Comparison of ENCODE assay signal across 20 cellular contexts in the genomic region with DNA sequence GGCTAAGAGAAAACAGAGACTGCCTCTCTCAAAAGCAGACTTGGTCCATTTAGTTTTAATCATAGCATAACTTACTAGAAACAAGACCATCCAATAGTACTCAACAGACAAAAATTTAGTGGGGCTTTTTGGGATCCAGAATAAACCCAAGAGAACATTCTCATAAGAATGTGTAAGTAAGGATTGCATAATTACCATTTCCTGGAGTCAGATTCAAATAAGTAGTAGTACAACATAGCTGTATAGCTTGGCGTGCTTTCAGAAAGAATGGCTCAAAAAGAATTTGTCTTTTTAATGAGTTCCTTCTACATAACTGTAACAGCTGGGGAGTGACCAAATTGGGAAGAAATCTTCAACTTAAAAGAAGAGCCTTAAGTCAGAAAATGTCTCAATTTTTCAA.
DNase-seq lines count a peak whose midpoint lies in the region; ATAC-seq, FAIRE-seq and TF ChIP-seq lines count a peak whose summit lies in the region.
"Had no signal": no experiment of that assay in that cellular context is flagged by ENCODE, and none has a peak within 500 bp of the region (broad histone marks: within the 10 kb centered on the region; RNA-seq: fewer than 3 reads in every experiment).

No MANE protein-coding gene starts in this region.

- in situ Hi-C loops in astrocyte of the spinal cord (cut with HindIII; ENCODE audit: low sequenced_read_pairs), result no loop called here
- in situ Hi-C loops in G401 (cut with HindIII; ENCODE audit: low sequenced_read_pairs), result no loop called here

- no peak overlapping the region for H3K4me3 ChIP-seq in AG04449 (ENCODE audit: low read depth, low read length)
- no peak overlapping the region for H3K4me3 ChIP-seq in astrocyte of the spinal cord (ENCODE audit: low read depth, low read length)
- H3K4me3 ChIP-seq in fibroblast of villous mesenchyme (ENCODE audit: low read depth, low read length), result no peak overlapping the region
- H3K4me3 ChIP-seq: A549, prostate gland, smooth muscle cell, upper lobe of right lung had no signal

- CTCF ChIA-PET in AG04449 (lab: Yijun Ruan, JAX), result interaction anchor here (1.9 kb wide), 1 partner anchor 20 kb away, joined by 4 read pairs; no protein-coding TSS in a partner anchor

- no peak for ATAC-seq in HG03097 (IDR thresholded peaks at IDR 0.05; ENCODE audit: low FRiP score, unreplicated experiment)
- no peak for ATAC-seq in HG03520 (IDR thresholded peaks at IDR 0.05; ENCODE audit: unreplicated experiment)
- ATAC-seq: A549; CD8-positive, alpha-beta T cell; upper lobe of right lung had no signal

- POLR2A ChIA-PET in AG04449 (lab: Yijun Ruan, JAX), result interaction anchor here (1.1 kb wide), 1 partner anchor 20 kb away, joined by 3 read pairs; no protein-coding TSS in a partner anchor

- no peak for TF ChIP-seq POLR2A in H54 (IDR thresholded peaks at IDR 0.05; ENCODE audit: low read depth, low read length)

- FAIRE-seq in H54 (lab: Jason Lieb, UNC), result peak; percentile 61
- FAIRE-seq: A549, colon, endometrium had no signal

- DNase-seq in AG04449 (ENCODE audit: low read depth, low spot score) (peak; percentile 98), H54 (ENCODE audit: insufficient read length, low spot score) (no peak), astrocyte of the spinal cord (ENCODE audit: low read depth, low spot score) (peak; percentile 59), fibroblast of villous mesenchyme (ENCODE audit: low read depth) (peak; percentile 66), G401 (ENCODE audit: low spot score) (no peak), NCI-H1105 treated with DMSO at 0.1 percent for 48 hours (lab: John Stamatoyannopoulos, UW) (no peak)
- DNase-seq: activated CD4-positive, alpha-beta T cell treated with anti-CD3 and anti-CD28 coated beads, Interleukin-2, amount 50 U/mL, for 4 hours; activated T-cell treated with anti-CD3 and anti-CD28 coated beads for 4 hours; CD8-positive, alpha-beta T cell; NCI-H774; SIG-M5; upper lobe of right lung; WERI-Rb-1 had no signal

- no peak for TF ChIP-seq CTCF in AG04449 (IDR thresholded peaks at IDR 0.05; ENCODE audit: insufficient read depth, low read length, missing control alignments)
- no peak for TF ChIP-seq CTCF in astrocyte of the spinal cord (IDR thresholded peaks at IDR 0.05; ENCODE audit: low read depth, low read length)
- TF ChIP-seq CTCF in fibroblast of villous mesenchyme (IDR thresholded peaks at IDR 0.05; ENCODE audit: insufficient read depth, low read depth, low read length), result no peak

Comparison
In these comparisons a context has a peak if more than half of its experiments do, and no peak if none do; other contexts are left out.
1. DNase-seq: peak in AG04449 (single experiment), astrocyte of the spinal cord (single experiment) and fibroblast of villous mesenchyme (single experiment); none in H54 (single experiment), G401 (single experiment) and NCI-H1105 treated with DMSO at 0.1 percent for 48 hours (single experiment).